Comparison of ENCODE assay signal across 1 cellular context in genomic region chr22:20951151-20951931, GRCh38.
A peak's percentile ranks its signal among the peaks of the same experiment; 100 is the strongest.
TF ChIP-seq lines count a peak whose summit lies in the region.

No MANE protein-coding gene starts in this region.

TF ChIP-seq in HepG2, 621 proteins besides CTCF, POLR2A, EP300 and RAD21 (continued from another document):
- TF ChIP-seq, protein P1, sequence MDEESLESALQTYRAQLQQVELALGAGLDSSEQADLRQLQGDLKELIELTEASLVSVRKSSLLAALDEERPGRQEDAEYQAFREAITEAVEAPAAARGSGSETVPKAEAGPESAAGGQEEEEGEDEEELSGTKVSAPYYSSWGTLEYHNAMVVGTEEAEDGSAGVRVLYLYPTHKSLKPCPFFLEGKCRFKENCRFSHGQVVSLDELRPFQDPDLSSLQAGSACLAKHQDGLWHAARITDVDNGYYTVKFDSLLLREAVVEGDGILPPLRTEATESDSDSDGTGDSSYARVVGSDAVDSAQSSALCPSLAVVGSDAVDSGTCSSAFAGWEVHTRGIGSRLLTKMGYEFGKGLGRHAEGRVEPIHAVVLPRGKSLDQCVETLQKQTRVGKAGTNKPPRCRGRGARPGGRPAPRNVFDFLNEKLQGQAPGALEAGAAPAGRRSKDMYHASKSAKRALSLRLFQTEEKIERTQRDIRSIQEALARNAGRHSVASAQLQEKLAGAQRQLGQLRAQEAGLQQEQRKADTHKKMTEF (CRISPR knock-in tag; IDR thresholded peaks at IDR 0.05), result peak; percentile 15
